In genomic region chr13:113393572-113394503, GRCh38 we compare ENCODE assay signal across 8 cellular contexts. TPM values are rescaled to one million over a fixed set of nuclear protein-coding genes. Genes with fewer than 3 reads are reported as not detected.
DNase-seq lines count a peak whose midpoint lies in the region; ATAC-seq and TF ChIP-seq lines count a peak whose summit lies in the region.

No MANE protein-coding gene starts in this region.

- H3K9me3 Mint-ChIP-seq in activated CD4-positive, alpha-beta T cell treated with anti-CD3 and anti-CD28 coated beads, Interleukin-2, amount 10 ng/mL, durations not matched to agents 7 days and 5 days: no peaks in the 10 kb centered on the region

- H3K4me3 Mint-ChIP-seq in activated CD4-positive, alpha-beta T cell treated with anti-CD3 and anti-CD28 coated beads, Interleukin-2, amount 10 ng/mL, durations not matched to agents 7 days and 5 days: peak overlapping the region; percentile 77

- ATAC-seq in HG03139 (IDR thresholded peaks at IDR 0.05; ENCODE audit: unreplicated experiment): peak; percentile 84

- TF ChIP-seq CTCF in lower leg skin (IDR thresholded peaks at IDR 0.05): peak in 1 of 3 donors; percentile 16

- peaks cover 5% of the 10 kb centered on the region for H3K4me1 Mint-ChIP-seq in activated CD4-positive, alpha-beta T cell treated with anti-CD3 and anti-CD28 coated beads, Interleukin-2, amount 10 ng/mL, durations not matched to agents 7 days and 5 days

- WGBS in lower leg skin, 2 donors: 4 to 20% methylated on average over 12 to 30 of the region's 69 CpGs

- H3K4me3 ChIP-seq in lower leg skin (ENCODE audit: low read depth, poor library complexity, severe bottlenecking): peak overlapping the region; percentile 45

- no peaks in the 10 kb centered on the region for H3K27me3 Mint-ChIP-seq in activated CD4-positive, alpha-beta T cell treated with anti-CD3 and anti-CD28 coated beads, Interleukin-2, amount 10 ng/mL, durations not matched to agents 7 days and 5 days

- H3K36me3 Mint-ChIP-seq in activated CD4-positive, alpha-beta T cell treated with anti-CD3 and anti-CD28 coated beads, Interleukin-2, amount 10 ng/mL, durations not matched to agents 7 days and 5 days (ENCODE audit: low read depth): no peaks in the 10 kb centered on the region

- DNase-seq in Ammon's horn (ENCODE audit: low spot score) (peak; percentile 79), NCI-H345 treated with DMSO at 0.1 percent for 48 hours (lab: John Stamatoyannopoulos, UW; ENCODE audit: unreplicated experiment) (peak; percentile 56), dermis blood vessel endothelial cell (peak; percentile 83), lower leg skin (ENCODE audit: low spot score in 2 of 2) (peak; percentile 47 to 94)
- DNase-seq in activated CD4-positive, alpha-beta T cell treated with anti-CD3 and anti-CD28 coated beads, Interleukin-2, amount 10 ng/mL, durations not matched to agents 7 days and 5 days: peak; percentile 83
- DNase-seq in stimulated activated CD4-positive, alpha-beta T cell treated with anti-CD3 and anti-CD28 coated beads, Interleukin-4, amount 100 ng/mL, for 48 hours (ENCODE audit: low read depth in 2 of 2): peak; percentile 79 to 82

- TF ChIP-seq POLR2A in GM18951 (IDR thresholded peaks at IDR 0.05; ENCODE audit: extremely low read depth, insufficient read depth, insufficient read length) (peak; percentile 43), lower leg skin (IDR thresholded peaks at IDR 0.05) (no peak)

- intact Hi-C loops in lower leg skin (cut with DNase I; ENCODE audit: low total_unique reads): loop anchor here (10.0 kb wide), 2 partner anchors 119 to 449 kb away; no protein-coding TSS in a partner anchor

- H3K27ac Mint-ChIP-seq in activated CD4-positive, alpha-beta T cell treated with anti-CD3 and anti-CD28 coated beads, Interleukin-2, amount 10 ng/mL, durations not matched to agents 7 days and 5 days: peak overlapping the region; percentile 72

- in situ Hi-C loops in GM18951 (cut with MboI; ENCODE audit: low sequenced_read_pairs, unreplicated experiment): no loop called here

- CTCF ChIA-PET in activated CD4-positive, alpha-beta T cell treated with anti-CD3 and anti-CD28 coated beads, Interleukin-2, amount 10 ng/mL, durations not matched to agents 7 days and 5 days (lab: Charles Lee): interaction anchor here (0.6 to 1.3 kb wide), 5 partner anchors 9 to 703 kb away, joined by 3 to 6 read pairs (median 5); no protein-coding TSS in a partner anchor

- POLR2A ChIA-PET in activated CD4-positive, alpha-beta T cell treated with anti-CD3 and anti-CD28 coated beads, Interleukin-2, amount 10 ng/mL, durations not matched to agents 7 days and 5 days (lab: Charles Lee): no interaction called here

RNA-seq across cellular contexts. Expression of gene GRTP1, which starts 29.9 kb away (rescaled TPM):
- total RNA-seq in activated CD4-positive, alpha-beta T cell treated with anti-CD3 and anti-CD28 coated beads, Interleukin-2, amount 10 ng/mL, durations not matched to agents 7 days and 5 days: 1 to 10 TPM in 1 of 2 experiments, under 1 TPM in 1; 0.45 to 1.0 TPM
- 1.1 and 1.5 TPM in 2 replicates for total RNA-seq in dermis blood vessel endothelial cell
- total RNA-seq in lower leg skin: 10 to 100 TPM; 23.8 to 38.1 (median 30.3) TPM

RNA-seq across cellular contexts. Expression of gene ADPRHL1, which starts 59.5 kb away (rescaled TPM):
- 1 to 10 TPM in 1 of 2 experiments, under 1 TPM in 1; 1.00 to 1.4 TPM for total RNA-seq in activated CD4-positive, alpha-beta T cell treated with anti-CD3 and anti-CD28 coated beads, Interleukin-2, amount 10 ng/mL, durations not matched to agents 7 days and 5 days
- total RNA-seq in dermis blood vessel endothelial cell: 1.0 and 1.7 TPM in 2 replicates
- 1 to 10 TPM; 1.9 to 9.4 (median 6.5) TPM for total RNA-seq in lower leg skin

Comparison
In these comparisons a context has a peak if more than half of its experiments do, and no peak if none do; other contexts are left out.
1. Peak in every context shown above with its lines: DNase-seq, ATAC-seq and H3K4me3 ChIP-seq.